Comparison of ENCODE assay signal across 22 cellular contexts in the genomic region with DNA sequence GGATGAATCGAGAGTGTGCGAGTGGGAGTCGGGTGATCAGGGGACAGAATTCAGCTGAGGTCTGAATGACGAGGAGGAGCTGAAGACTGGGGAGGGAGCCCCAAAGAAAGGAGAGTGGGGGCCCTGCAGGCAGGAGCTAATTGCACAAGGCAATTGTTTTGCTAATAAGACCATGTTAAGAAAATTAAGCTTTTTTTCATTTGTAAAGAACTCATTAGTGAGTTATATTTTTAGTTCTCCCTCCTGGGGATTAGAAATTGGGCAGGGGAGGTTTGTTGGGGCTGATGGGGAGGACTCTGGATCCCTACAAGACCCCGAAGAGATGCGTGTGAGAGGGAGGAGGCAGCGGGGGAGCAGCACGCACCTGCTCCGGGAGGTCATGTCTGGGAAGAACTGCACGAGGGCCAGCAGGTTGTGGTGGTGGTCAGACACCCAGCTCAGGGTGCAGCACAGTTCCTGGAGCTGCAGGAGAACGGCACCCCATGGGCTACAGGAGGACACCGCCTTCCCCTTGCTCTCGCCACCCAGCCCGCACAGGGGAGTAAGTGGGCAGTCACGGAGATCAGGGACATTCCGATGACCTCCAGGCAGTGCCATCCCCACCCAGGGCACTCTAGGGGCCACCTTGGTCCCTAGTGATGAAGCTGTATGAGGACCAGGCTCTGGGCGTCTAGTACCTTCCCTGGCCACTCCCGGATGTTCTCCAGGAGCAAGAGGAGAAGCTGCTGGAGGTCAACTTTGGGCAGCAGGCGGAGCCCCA.
"Had no signal": no experiment of that assay in that cellular context is flagged by ENCODE, and none has a peak within 500 bp of the region (broad histone marks: within the 10 kb centered on the region; RNA-seq: fewer than 3 reads in every experiment).

No MANE protein-coding gene starts in this region.

- H3K27ac Mint-ChIP-seq: activated T-helper 17 cell treated with anti-CD3 and anti-CD28 coated beads, Interleukin-2, amount 50 U/mL, for 72 hours; natural killer cell treated with Interleukin-12 subunit alpha and Interleukin-12 subunit beta and Interleukin-15 and Interleukin-18, amount 100 ng/mL, for 72 hours; stimulated activated naive B cell treated with anti-CD40 and anti-IgM and Interleukin-4, amounts not matched to agents 10 μg/mL and 1 μg/mL and 100 μg/mL, for 72 hours had no signal

- ATAC-seq: activated T-helper 17 cell treated with anti-CD3 and anti-CD28 coated beads, Interleukin-2, amount 50 U/mL, for 72 hours; foreskin keratinocyte; natural killer cell treated with Interleukin-12 subunit alpha and Interleukin-12 subunit beta and Interleukin-15 and Interleukin-18, amount 100 ng/mL, for 72 hours; stimulated activated naive B cell treated with anti-CD40 and anti-IgM and Interleukin-4, amounts not matched to agents 10 μg/mL and 1 μg/mL and 100 μg/mL, for 72 hours had no signal

- H3K4me1 ChIP-seq: foreskin keratinocyte, lower lobe of right lung had no signal

- H3K36me3 Mint-ChIP-seq: natural killer cell treated with Interleukin-12 subunit alpha and Interleukin-12 subunit beta and Interleukin-15 and Interleukin-18, amount 100 ng/mL, for 72 hours had no signal

- H2AFZ ChIP-seq: hepatocyte had no signal

- H3K4me3 ChIP-seq: dorsolateral prefrontal cortex, hepatocyte, lower lobe of right lung, sigmoid colon, spleen, thoracic aorta, upper lobe of right lung had no signal

- H3K27me3 Mint-ChIP-seq: activated T-helper 17 cell treated with anti-CD3 and anti-CD28 coated beads, Interleukin-2, amount 50 U/mL, for 72 hours; natural killer cell treated with Interleukin-12 subunit alpha and Interleukin-12 subunit beta and Interleukin-15 and Interleukin-18, amount 100 ng/mL, for 72 hours had no signal

- H3K36me3 ChIP-seq: lower lobe of right lung, sigmoid colon, spleen, thoracic aorta, upper lobe of right lung had no signal

- H3K27ac ChIP-seq: dorsolateral prefrontal cortex, epithelial cell of prostate, foreskin keratinocyte, hepatocyte, lower lobe of right lung, sigmoid colon, spleen, thoracic aorta, upper lobe of right lung had no signal

- H3K4me2 ChIP-seq: hepatocyte had no signal

- H3K27me3 ChIP-seq: dorsolateral prefrontal cortex, hepatocyte, sigmoid colon, upper lobe of right lung had no signal

- DNase-seq: activated CD4-positive, alpha-beta T cell treated with anti-CD3 and anti-CD28 coated beads, Interleukin-2, amount 50 U/mL, for 4 hours; activated CD4-positive, CD25-positive, alpha-beta regulatory T cell treated with anti-CD3 and anti-CD28 coated beads, Interleukin-2, amount 50 U/mL, for 72 hours; activated naive CD4-positive, alpha-beta T cell treated with Interleukin-2 at 50 U/mL for 16 hours; activated T-cell treated with anti-CD3 and anti-CD28 coated beads, Interleukin-2, amount 50 U/mL, for 1 hour; amniotic stem cell; dorsolateral prefrontal cortex; foreskin keratinocyte; islet precursor cell; left colon; lower lobe of right lung; nucleus accumbens; sigmoid colon; spleen; stimulated activated CD4-positive, alpha-beta T cell treated with anti-CD3 and anti-CD28 coated beads, Interleukin-4, amount 100 ng/mL, for 4 hours; stimulated activated naive B cell treated with anti-CD40 and anti-IgM and Interleukin-4, amounts not matched to agents 10 μg/mL and 1 μg/mL and 100 μg/mL, for 72 hours; T-helper 1 cell; upper lobe of right lung had no signal

- H3K4me3 Mint-ChIP-seq: activated T-helper 17 cell treated with anti-CD3 and anti-CD28 coated beads, Interleukin-2, amount 50 U/mL, for 72 hours; natural killer cell treated with Interleukin-12 subunit alpha and Interleukin-12 subunit beta and Interleukin-15 and Interleukin-18, amount 100 ng/mL, for 72 hours; stimulated activated naive B cell treated with anti-CD40 and anti-IgM and Interleukin-4, amounts not matched to agents 10 μg/mL and 1 μg/mL and 100 μg/mL, for 72 hours had no signal

- H3K9me3 ChIP-seq: sigmoid colon, thoracic aorta, upper lobe of right lung had no signal

- H3K79me2 ChIP-seq: hepatocyte had no signal

- H3K9me3 Mint-ChIP-seq: natural killer cell treated with Interleukin-12 subunit alpha and Interleukin-12 subunit beta and Interleukin-15 and Interleukin-18, amount 100 ng/mL, for 72 hours had no signal
